Comparison of ENCODE assay signal across 9 cellular contexts in genomic region chr1:167095368-167095767, GRCh38. TPM values are rescaled to one million over a fixed set of nuclear protein-coding genes. Genes with fewer than 3 reads are reported as not detected.
A peak's percentile ranks its signal among the peaks of the same experiment; 100 is the strongest.
DNase-seq lines count a peak whose midpoint lies in the region; ATAC-seq and TF ChIP-seq lines count a peak whose summit lies in the region.
"Had no signal": no experiment of that assay in that cellular context is flagged by ENCODE, and none has a peak within 500 bp of the region (broad histone marks: within the 10 kb centered on the region; RNA-seq: fewer than 3 reads in every experiment).

No MANE protein-coding gene starts in this region.

- BruUV-seq in OCI-LY7 (replicated peaks; lab: Mats Ljungman, UMichigan): no TSS peak

- no peaks in the 10 kb centered on the region for H4K20me1 ChIP-seq in OCI-LY7 (ENCODE audit: insufficient read depth, low read length)

- H3K79me2 ChIP-seq in OCI-LY7 (ENCODE audit: insufficient read depth, low read depth, low read length): no peaks in the 10 kb centered on the region

- H4K91ac ChIP-seq in neuronal stem cell (ENCODE audit: low read depth, low read length, poor library complexity): no peak overlapping the region

- no peak for TF ChIP-seq CTCF in cardiac fibroblast (IDR thresholded peaks at IDR 0.05; ENCODE audit: low read depth, low read length)
- TF ChIP-seq CTCF in psoas muscle (IDR thresholded peaks at IDR 0.05): no peak
- no peak for TF ChIP-seq CTCF in OCI-LY7 (conservative IDR thresholded peaks at IDR 0.05; ENCODE audit: low read length)

- H3K9me2 ChIP-seq in OCI-LY7 (ENCODE audit: insufficient read depth, low read length): no peaks in the 10 kb centered on the region

- peak; percentile 40 for DNase-seq in GM03348 (ENCODE audit: low spot score)
- peak; percentile 40 for DNase-seq in NCI-H146 treated with DMSO at 0.1 percent for 48 hours (lab: John Stamatoyannopoulos, UW; ENCODE audit: unreplicated experiment)
- peak; percentile 23 to 46 for DNase-seq in cardiac fibroblast (ENCODE audit: low read depth in 2 of 2)
- no peak for DNase-seq in psoas muscle
- no peak for DNase-seq in HUDEP-2 (lab: John Stamatoyannopoulos, UW; ENCODE audit: unreplicated experiment in 76 of 76)
- no peak for DNase-seq in OCI-LY7 (ENCODE audit: low spot score)
- DNase-seq in neuronal stem cell (ENCODE audit: low spot score): no peak
- DNase-seq: activated T-cell treated with anti-CD3 and anti-CD28 coated beads, Interleukin-2, amount 50 U/mL, for 1 hour; cortex of kidney had no signal

- H3K4me1 ChIP-seq in psoas muscle (peaks cover 38% of the 10 kb centered on the region), OCI-LY7 (ENCODE audit: insufficient read depth, low read length, poor library complexity, severe bottlenecking) (peaks cover 4% of the 10 kb centered on the region), neuronal stem cell (ENCODE audit: control insufficient read depth in 2 of 2, insufficient read depth in 1 of 2, low read depth in 1 of 2, low read length in 2 of 2) (peaks cover 0 to 5% of the 10 kb centered on the region in 2 donors)

- H3K4me3 ChIP-seq in cardiac fibroblast (replicated peaks in 1 of 2; ENCODE audit: low read depth in 2 of 2, low read length in 2 of 2) (no peak overlapping the region), psoas muscle (peak overlapping the region; percentile 79), OCI-LY7 (ENCODE audit: low read depth, low read length, poor library complexity, severe bottlenecking) (no peak overlapping the region), neuronal stem cell (ENCODE audit: low read length in 2 of 2) (no peak overlapping the region)

- no peak overlapping the region for H2BK5ac ChIP-seq in neuronal stem cell (ENCODE audit: low read length)

- no peak overlapping the region for H3K23ac ChIP-seq in neuronal stem cell (ENCODE audit: low read depth, low read length, poor library complexity)

- peaks cover 0 to 31% of the 10 kb centered on the region in 2 donors for H3K36me3 ChIP-seq in psoas muscle (ENCODE audit: insufficient read depth in 1 of 2, low read depth in 1 of 2)
- no peaks in the 10 kb centered on the region for H3K36me3 ChIP-seq in OCI-LY7 (ENCODE audit: insufficient read depth, low read length)
- H3K36me3 ChIP-seq in neuronal stem cell (replicated peaks in 1 of 2; ENCODE audit: control insufficient read depth in 2 of 2, insufficient read depth in 2 of 2, low read length in 2 of 2): no peaks in the 10 kb centered on the region

- H3K4ac ChIP-seq in neuronal stem cell (ENCODE audit: low read length): no peak overlapping the region

- H3K4me2 ChIP-seq in OCI-LY7 (ENCODE audit: low read length) (no peak overlapping the region), neuronal stem cell (ENCODE audit: insufficient read depth, low read length, poor library complexity, severe bottlenecking) (no peak overlapping the region)

- POLR2A ChIA-PET in OCI-LY7 (lab: Charles Lee): no interaction called here

- H2AFZ ChIP-seq in OCI-LY7 (ENCODE audit: low read length): no peak overlapping the region
- no peak overlapping the region for H2AFZ ChIP-seq in neuronal stem cell (ENCODE audit: low read length)

- no peak overlapping the region for H3K9ac ChIP-seq in neuronal stem cell (ENCODE audit: low read depth, low read length, poor library complexity)

- no peak overlapping the region for H2BK120ac ChIP-seq in neuronal stem cell (ENCODE audit: low read depth, low read length)

- H2BK15ac ChIP-seq in neuronal stem cell (ENCODE audit: low read length): no peak overlapping the region

- no peak overlapping the region for H2AK5ac ChIP-seq in neuronal stem cell (ENCODE audit: low read depth, low read length)

- H4K8ac ChIP-seq in neuronal stem cell (ENCODE audit: low read depth, low read length): no peak overlapping the region

- no peaks in the 10 kb centered on the region for H3K79me1 ChIP-seq in neuronal stem cell (ENCODE audit: low read depth, low read length)

- H3K18ac ChIP-seq in neuronal stem cell (ENCODE audit: low read length): no peak overlapping the region

- ATAC-seq in psoas muscle: peak in 1 of 4 donors; percentile 6

- WGBS in psoas muscle, 3 donors: 17 to 19% (median 19%) methylated on average over 5 of the region's 5 CpGs
- no CpG with 5 or more reads among the region's 5 CpGs for WGBS in neuronal stem cell (ENCODE audit: extremely low coverage in 2 of 2, insufficient read length in 2 of 2, insufficient replicate concordance in 1 of 2), 2 donors

- H3K9me3 ChIP-seq in psoas muscle (peaks cover 6% of the 10 kb centered on the region), OCI-LY7 (ENCODE audit: low read length) (no peaks in the 10 kb centered on the region), neuronal stem cell (replicated peaks in 1 of 2; ENCODE audit: control insufficient read depth in 2 of 2, insufficient read depth in 1 of 2, low read depth in 1 of 2, low read length in 2 of 2) (peaks cover 0 to 5% of the 10 kb centered on the region in 2 donors)

- CTCF ChIA-PET in OCI-LY7 (lab: Charles Lee; ENCODE audit: unreplicated experiment): no interaction called here

- H3K27me3 ChIP-seq in psoas muscle (ENCODE audit: insufficient read depth in 3 of 3, low read length in 2 of 3) (no peaks in the 10 kb centered on the region), neuronal stem cell (ENCODE audit: control insufficient read depth in 3 of 3, insufficient read depth in 3 of 3, low read depth in 1 of 3, low read length in 3 of 3) (no peaks in the 10 kb centered on the region)

- H3K14ac ChIP-seq in neuronal stem cell (ENCODE audit: low read length): no peak overlapping the region

- H3K27ac ChIP-seq in psoas muscle (peak overlapping the region; percentile 96), OCI-LY7 (ENCODE audit: low read depth, low read length, poor library complexity, severe bottlenecking) (no peak overlapping the region), neuronal stem cell (replicated peaks; ENCODE audit: low read length) (no peak overlapping the region)

- H2BK12ac ChIP-seq in neuronal stem cell (ENCODE audit: low read length): no peak overlapping the region

- intact Hi-C loops in psoas muscle (cut with DNase I): no loop called here
- intact Hi-C loops in OCI-LY7 (cut with micrococcal nuclease; ENCODE audit: unreplicated experiment): no loop called here

RNA-seq across cellular contexts. Expression of gene STYXL2, which starts 1.5 kb away (rescaled TPM):
- 100 to 1,000 TPM; 134 to 205 (median 143) TPM for total RNA-seq in psoas muscle
- polyA plus RNA-seq in psoas muscle: 10 to 100 TPM; 15.2 to 56.0 (median 52.5) TPM
- total RNA-seq in OCI-LY7 (2014; rRNA removed; shearing (Covaris generic)): not detected in 2 replicates
- not detected in 2 replicates for total RNA-seq in OCI-LY7 (2022)
- not detected for polyA plus RNA-seq in neuronal stem cell (2013, experiment 1 of 2)
- 0.01 TPM for polyA plus RNA-seq in neuronal stem cell (2013, experiment 2 of 2)

RNA-seq across cellular contexts. Expression of gene GPA33, which starts 5.2 kb away (rescaled TPM):
- total RNA-seq in psoas muscle (1 to 10 TPM in 1 of 4 donors, under 1 TPM in 2, not detected in 1; 0.12 to 2.2 (median 0.27) TPM), OCI-LY7 (2022) (not detected in 2 replicates)
- polyA plus RNA-seq in psoas muscle: under 1 TPM in 2 of 3 donors, not detected in 1; 0.06 to 0.10 TPM
- not detected in 2 replicates for total RNA-seq in OCI-LY7 (2014; rRNA removed; shearing (Covaris generic))
- 1.4 TPM for polyA plus RNA-seq in neuronal stem cell (2013, experiment 1 of 2)
- polyA plus RNA-seq in neuronal stem cell (2013, experiment 2 of 2): 1.4 TPM

Comparison
In these comparisons a context has a peak if more than half of its experiments do, and no peak if none do; other contexts are left out.
1. DNase-seq: peak in GM03348 (single experiment), NCI-H146 treated with DMSO at 0.1 percent for 48 hours (single experiment) and cardiac fibroblast (2 of 2); none in psoas muscle (0 of 2), HUDEP-2 (0 of 76), OCI-LY7 (single experiment) and neuronal stem cell (single experiment).
2. RNA of gene STYXL2, which starts 1.5 kb away (total RNA-seq): 134 to 205 TPM in psoas muscle; not detected in OCI-LY7; every median in the first group is over 100 times any median in the second.